ENCODE assay signal across 11 cellular contexts in genomic region chr22:23306438-23306921, GRCh38.
A peak's percentile ranks its signal among the peaks of the same experiment; 100 is the strongest.
DNase-seq lines count a peak whose midpoint lies in the region; ATAC-seq and TF ChIP-seq lines count a peak whose summit lies in the region.
"Had no signal": no experiment of that assay in that cellular context is flagged by ENCODE, and none has a peak within 500 bp of the region (broad histone marks: within the 10 kb centered on the region; RNA-seq: fewer than 3 reads in every experiment).

No MANE protein-coding gene starts in this region.

- peak overlapping the region; percentile 19; the same call in 1 of the 2 replicates for H4K91ac ChIP-seq in IMR-90 (ENCODE audit: insufficient read depth, low read depth, low read length)

- POLR2A ChIA-PET in IMR-90 (lab: Charles Lee; ENCODE audit: unreplicated experiment): no interaction called here

- H3K9ac ChIP-seq in IMR-90 (ENCODE audit: low read depth, low read length) (no peak overlapping the region), subcutaneous abdominal adipose tissue (ENCODE audit: low read length in 5 of 5) (no peak overlapping the region)

- TF ChIP-seq POLR2A in IMR-90 (IDR thresholded peaks at IDR 0.05; ENCODE audit: low read depth, low read length): no peak

- peaks cover 13% of the 10 kb centered on the region for H3K9me1 ChIP-seq in IMR-90 (ENCODE audit: insufficient read depth, low read length)

- TF ChIP-seq CTCF in IMR-90 (conservative IDR thresholded peaks at IDR 0.05; ENCODE audit: low read depth, low read length) (no peak), choroid plexus epithelial cell (conservative IDR thresholded peaks at IDR 0.05; ENCODE audit: low read depth, low read length) (no peak)

- H3K18ac ChIP-seq in IMR-90 (ENCODE audit: low read depth, low read length): no peak overlapping the region

- H2BK120ac ChIP-seq in IMR-90 (ENCODE audit: low read depth, low read length): peak overlapping the region; percentile 54; the same call in 1 of the 2 replicates

- H3K27me3 ChIP-seq in IMR-90 (ENCODE audit: control insufficient read depth, insufficient read depth, low read length) (no peaks in the 10 kb centered on the region), subcutaneous abdominal adipose tissue (ENCODE audit: control insufficient read depth in 5 of 5, insufficient read depth in 4 of 5, low read length in 5 of 5) (no peaks in the 10 kb centered on the region)

- in situ Hi-C loops in IMR-90 (cut with MboI; ENCODE audit: low sequenced_read_pairs): no loop called here

- dilution Hi-C loops in IMR-90 (cut with HindIII; ENCODE audit: low sequenced_read_pairs, unreplicated experiment): no loop called here

- peaks cover 8% of the 10 kb centered on the region; the same call in 1 of the 2 replicates for H3K36me3 ChIP-seq in IMR-90 (ENCODE audit: control insufficient read depth, insufficient read depth, low read length)
- H3K36me3 ChIP-seq in subcutaneous abdominal adipose tissue (ENCODE audit: control insufficient read depth in 5 of 5, insufficient read depth in 5 of 5, low read length in 5 of 5): peaks cover 4 to 33% (median 17%) of the 10 kb centered on the region in 5 donors
- H3K36me3 ChIP-seq: HAP-1 had no signal

- TF ChIP-seq RAD21 in IMR-90 (IDR thresholded peaks at IDR 0.05; ENCODE audit: low read length): no peak

- H3K23ac ChIP-seq in IMR-90 (ENCODE audit: low read depth, low read length): peak overlapping the region; percentile 55; the same call in 1 of the 2 replicates

- H4K20me1 ChIP-seq in IMR-90 (ENCODE audit: insufficient read depth, low read length): peaks cover 5% of the 10 kb centered on the region

- BruUV-seq in IMR-90 (replicated peaks; lab: Mats Ljungman, UMichigan): no TSS peak

- peak overlapping the region; percentile 24; the same call in 1 of the 2 replicates for H3K4me2 ChIP-seq in IMR-90 (ENCODE audit: low read depth, low read length)

- no peak overlapping the region for H4K5ac ChIP-seq in IMR-90 (ENCODE audit: low read depth, low read length)

- DNase-seq in IMR-90: peak; percentile 74
- DNase-seq in choroid plexus epithelial cell (ENCODE audit: low read depth): peak; percentile 86
- peak; percentile 45 for DNase-seq in islet precursor cell
- no peak for DNase-seq in 8988T
- DNase-seq in NCI-H2171 treated with DMSO at 0.1 percent for 48 hours (lab: John Stamatoyannopoulos, UW): no peak
- DNase-seq in NCI-H1930 (lab: John Stamatoyannopoulos, UW): no peak
- DNase-seq: activated CD4-positive, alpha-beta T cell treated with anti-CD3 and anti-CD28 coated beads for 36 hours had no signal

- H3K56ac ChIP-seq in IMR-90 (ENCODE audit: extremely low read depth, insufficient read depth, low read length): no peak overlapping the region

- 95% methylated on average over 6 of the region's 11 CpGs; no CpG with 5 or more reads in 1 of the 2 experiments for WGBS in IMR-90 (ENCODE audit: extremely low coverage in 2 of 2, insufficient read length in 1 of 2), 2 experiments

- H3K4ac ChIP-seq in IMR-90 (ENCODE audit: low read depth, low read length): peak overlapping the region; percentile 74

- H3K4me1 ChIP-seq in IMR-90 (ENCODE audit: control insufficient read depth, insufficient read depth, low read length) (peaks cover 16% of the 10 kb centered on the region), subcutaneous abdominal adipose tissue (ENCODE audit: control insufficient read depth in 5 of 5, insufficient read depth in 5 of 5, low read length in 5 of 5) (peaks cover 0 to 36% (median 6%) of the 10 kb centered on the region in 5 donors)
- H3K4me1 ChIP-seq: HAP-1 had no signal

- H2AK9ac ChIP-seq in IMR-90 (replicated peaks; ENCODE audit: low read depth, low read length, poor library complexity): peak overlapping the region; percentile 77

- peak overlapping the region; percentile 82; the same call in 1 of the 2 replicates for H2AK5ac ChIP-seq in IMR-90 (ENCODE audit: low read depth, low read length)

- H2BK5ac ChIP-seq in IMR-90 (ENCODE audit: low read depth, low read length, poor library complexity, severe bottlenecking): peak overlapping the region; percentile 44

- H2BK15ac ChIP-seq in IMR-90 (ENCODE audit: low read depth, low read length): no peak overlapping the region

- no peaks in the 10 kb centered on the region for H3K9me3 ChIP-seq in IMR-90 (ENCODE audit: control insufficient read depth, insufficient read depth, low read length)
- H3K9me3 ChIP-seq in subcutaneous abdominal adipose tissue (ENCODE audit: control insufficient read depth in 5 of 5, low read length in 5 of 5): no peaks in the 10 kb centered on the region
- H3K9me3 ChIP-seq: HAP-1 had no signal

- intact Hi-C loops in IMR-90 (cut with micrococcal nuclease): no loop called here

- H3K4me3 ChIP-seq in IMR-90 (ENCODE audit: insufficient read depth, low read depth, low read length) (no peak overlapping the region), choroid plexus epithelial cell (ENCODE audit: low read depth, low read length) (no peak overlapping the region), subcutaneous abdominal adipose tissue (ENCODE audit: low read depth in 1 of 5, low read length in 5 of 5) (no peak overlapping the region)
- H3K4me3 ChIP-seq: HAP-1 had no signal

- ATAC-seq in IMR-90 (ENCODE audit: low read depth): peak; percentile 24
- ATAC-seq in HG03025 (IDR thresholded peaks at IDR 0.05; ENCODE audit: low FRiP score, unreplicated experiment): no peak
- ATAC-seq: activated CD4-positive, alpha-beta T cell treated with anti-CD3 and anti-CD28 coated beads for 36 hours; Panc1 had no signal

- peak overlapping the region in 1 of 2 experiments; percentile 71; a peak in 1 of 4 replicates for H4K8ac ChIP-seq in IMR-90 (ENCODE audit: low read depth in 2 of 2, low read length in 2 of 2)

- H3K27ac ChIP-seq in IMR-90 (ENCODE audit: insufficient read depth, low read length) (peak overlapping the region; percentile 51; the same call in 1 of the 2 replicates), subcutaneous abdominal adipose tissue (ENCODE audit: low read depth, low read length) (peak overlapping the region; percentile 46)

- H3K79me1 ChIP-seq in IMR-90 (ENCODE audit: low read depth in 1 of 2, low read length in 2 of 2): 0 out of 4 replicates have a peak, but pooled peaks cover 0 to 3% of the 10 kb centered on the region in 2 experiments

- H2AFZ ChIP-seq in IMR-90 (replicated peaks; ENCODE audit: low read length, poor library complexity): peak overlapping the region; percentile 60

- CTCF ChIA-PET in IMR-90 (lab: Yijun Ruan, JAX): interaction anchor here (1.3 to 1.6 kb wide), 2 partner anchors 16 to 79 kb away, joined by 4 to 5 read pairs; no protein-coding TSS in a partner anchor

- peak overlapping the region; percentile 57; the same call in 1 of the 2 replicates for H2BK20ac ChIP-seq in IMR-90 (ENCODE audit: low read depth, low read length)

- peak overlapping the region; percentile 59; the same call in 1 of the 2 replicates for H3K14ac ChIP-seq in IMR-90 (replicated peaks; ENCODE audit: low read depth, low read length)

TF ChIP-seq in IMR-90, 13 proteins besides CTCF, POLR2A, EP300 and RAD21:
- TF ChIP-seq CEBPB (IDR thresholded peaks at IDR 0.05; ENCODE audit: low read depth, low read length) (0 out of 2 replicates have a peak, but pooled peaks have one; percentile 11), MXI1 (IDR thresholded peaks at IDR 0.05; ENCODE audit: borderline replicate concordance, low read depth, low read length) (no peak), MAZ (IDR thresholded peaks at IDR 0.05; ENCODE audit: borderline replicate concordance, low read depth, low read length) (no peak), RFX5 (IDR thresholded peaks at IDR 0.05; ENCODE audit: low read depth, low read length) (no peak)

Comparison
In these comparisons a context has a peak if more than half of its experiments do, and no peak if none do; other contexts are left out.
1. DNase-seq: peak in IMR-90 (single experiment), choroid plexus epithelial cell (single experiment) and islet precursor cell (single experiment); none in 8988T (single experiment), NCI-H2171 treated with DMSO at 0.1 percent for 48 hours (single experiment) and NCI-H1930 (0 of 2).